In the genomic region with DNA sequence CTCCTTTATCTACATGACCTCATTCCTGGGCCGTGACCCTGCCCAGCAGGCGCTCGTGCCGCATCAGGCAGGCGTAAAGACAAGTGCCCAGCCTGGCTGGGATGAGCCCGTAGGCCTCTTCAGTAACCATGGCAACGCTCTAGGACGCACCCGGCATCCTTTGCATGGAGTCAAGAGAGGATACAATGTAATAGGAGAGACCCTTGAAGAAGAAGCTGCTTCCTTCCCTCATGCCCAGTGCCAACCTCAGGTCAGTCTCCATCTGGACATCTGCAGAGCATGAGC, we compare ENCODE assay signal across 1 cellular context.
A peak's percentile ranks its signal among the peaks of the same experiment; 100 is the strongest.
TF ChIP-seq lines count a peak whose summit lies in the region.

No MANE protein-coding gene starts in this region.

TF ChIP-seq in HepG2, 621 proteins besides CTCF, POLR2A, EP300 and RAD21:
- TF ChIP-seq RFX1 (IDR thresholded peaks at IDR 0.05) (peak; percentile 77), ZNF331 (CRISPR knock-in tag; IDR thresholded peaks at IDR 0.05) (no peak), ZNF12 (CRISPR knock-in tag; IDR thresholded peaks at IDR 0.05) (no peak), MXI1 (IDR thresholded peaks at IDR 0.05; ENCODE audit: borderline replicate concordance, low read depth, low read length) (0 out of 3 replicates have a peak, but pooled peaks have one; percentile 5), ZNF280B (CRISPR knock-in tag; IDR thresholded peaks at IDR 0.05; ENCODE audit: borderline replicate concordance) (peak; percentile 17; the same call in 1 of the 2 replicates), ZNF274 (CRISPR knock-in tag; IDR thresholded peaks at IDR 0.05) (0 out of 2 replicates have a peak, but pooled peaks have one; percentile 16), SMC3 (IDR thresholded peaks at IDR 0.05; ENCODE audit: low read length) (no peak), ZGPAT (CRISPR knock-in tag; IDR thresholded peaks at IDR 0.05) (no peak), CHD2 (IDR thresholded peaks at IDR 0.05; ENCODE audit: low read depth, low read length) (no peak), DZIP1 (CRISPR knock-in tag; IDR thresholded peaks at IDR 0.05) (0 out of 2 replicates have a peak, but pooled peaks have one; percentile 51), RFX3 (CRISPR knock-in tag; IDR thresholded peaks at IDR 0.05) (peak; percentile 64), FOXC1 (CRISPR knock-in tag; IDR thresholded peaks at IDR 0.05; ENCODE audit: borderline replicate concordance) (0 out of 2 replicates have a peak, but pooled peaks have one; percentile 18), ZNF292 (CRISPR knock-in tag; IDR thresholded peaks at IDR 0.05; ENCODE audit: borderline replicate concordance, low read depth) (0 out of 2 replicates have a peak, but pooled peaks have one; percentile 24), ZNF891 (CRISPR knock-in tag; IDR thresholded peaks at IDR 0.05) (peak; percentile 57; the same call in 1 of the 2 replicates), SRY (CRISPR knock-in tag; IDR thresholded peaks at IDR 0.05) (0 out of 2 replicates have a peak, but pooled peaks have one; percentile 27), NBN (conservative IDR thresholded peaks at IDR 0.05) (no peak), HBP1 (CRISPR knock-in tag; IDR thresholded peaks at IDR 0.05; ENCODE audit: low read depth) (no peak), ZNF333 (CRISPR knock-in tag; IDR thresholded peaks at IDR 0.05; ENCODE audit: borderline replicate concordance) (no peak), GFI1 (CRISPR knock-in tag; IDR thresholded peaks at IDR 0.05; ENCODE audit: borderline replicate concordance) (no peak), KDM2A (CRISPR knock-in tag; IDR thresholded peaks at IDR 0.05; ENCODE audit: borderline replicate concordance, low read depth) (peak; percentile 36; the same call in 1 of the 2 replicates), ELF3 (CRISPR knock-in tag; IDR thresholded peaks at IDR 0.05) (0 out of 2 replicates have a peak, but pooled peaks have one; percentile 13), TSC22D2 (CRISPR knock-in tag; IDR thresholded peaks at IDR 0.05; ENCODE audit: borderline replicate concordance) (no peak), NRL (CRISPR knock-in tag; IDR thresholded peaks at IDR 0.05; ENCODE audit: borderline replicate concordance) (peak; percentile 16; the same call in 1 of the 2 replicates), RBAK (CRISPR knock-in tag; IDR thresholded peaks at IDR 0.05) (no peak), MAF1 (CRISPR knock-in tag; IDR thresholded peaks at IDR 0.05; ENCODE audit: borderline replicate concordance) (no peak), JUNB (CRISPR knock-in tag; IDR thresholded peaks at IDR 0.05; ENCODE audit: borderline replicate concordance) (no peak), ZNF672 (CRISPR knock-in tag; IDR thresholded peaks at IDR 0.05) (0 out of 2 replicates have a peak, but pooled peaks have one; percentile 24), ZNF501 (CRISPR knock-in tag; IDR thresholded peaks at IDR 0.05) (no peak), RXRA (CRISPR knock-in tag; IDR thresholded peaks at IDR 0.05) (peak; percentile 15; the same call in 1 of the 2 replicates)
- TF ChIP-seq, protein P1, sequence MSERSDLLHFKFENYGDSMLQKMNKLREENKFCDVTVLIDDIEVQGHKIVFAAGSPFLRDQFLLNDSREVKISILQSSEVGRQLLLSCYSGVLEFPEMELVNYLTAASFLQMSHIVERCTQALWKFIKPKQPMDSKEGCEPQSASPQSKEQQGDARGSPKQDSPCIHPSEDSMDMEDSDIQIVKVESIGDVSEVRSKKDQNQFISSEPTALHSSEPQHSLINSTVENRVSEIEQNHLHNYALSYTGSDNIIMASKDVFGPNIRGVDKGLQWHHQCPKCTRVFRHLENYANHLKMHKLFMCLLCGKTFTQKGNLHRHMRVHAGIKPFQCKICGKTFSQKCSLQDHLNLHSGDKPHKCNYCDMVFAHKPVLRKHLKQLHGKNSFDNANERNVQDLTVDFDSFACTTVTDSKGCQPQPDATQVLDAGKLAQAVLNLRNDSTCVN (CRISPR knock-in tag; IDR thresholded peaks at IDR 0.05; ENCODE audit: borderline replicate concordance) = no peak
- TF ChIP-seq, protein P2, sequence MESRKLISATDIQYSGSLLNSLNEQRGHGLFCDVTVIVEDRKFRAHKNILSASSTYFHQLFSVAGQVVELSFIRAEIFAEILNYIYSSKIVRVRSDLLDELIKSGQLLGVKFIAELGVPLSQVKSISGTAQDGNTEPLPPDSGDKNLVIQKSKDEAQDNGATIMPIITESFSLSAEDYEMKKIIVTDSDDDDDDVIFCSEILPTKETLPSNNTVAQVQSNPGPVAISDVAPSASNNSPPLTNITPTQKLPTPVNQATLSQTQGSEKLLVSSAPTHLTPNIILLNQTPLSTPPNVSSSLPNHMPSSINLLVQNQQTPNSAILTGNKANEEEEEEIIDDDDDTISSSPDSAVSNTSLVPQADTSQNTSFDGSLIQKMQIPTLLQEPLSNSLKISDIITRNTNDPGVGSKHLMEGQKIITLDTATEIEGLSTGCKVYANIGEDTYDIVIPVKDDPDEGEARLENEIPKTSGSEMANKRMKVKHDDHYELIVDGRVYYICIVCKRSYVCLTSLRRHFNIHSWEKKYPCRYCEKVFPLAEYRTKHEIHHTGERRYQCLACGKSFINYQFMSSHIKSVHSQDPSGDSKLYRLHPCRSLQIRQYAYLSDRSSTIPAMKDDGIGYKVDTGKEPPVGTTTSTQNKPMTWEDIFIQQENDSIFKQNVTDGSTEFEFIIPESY (CRISPR knock-in tag; IDR thresholded peaks at IDR 0.05) = 0 out of 2 replicates have a peak, but pooled peaks have one; percentile 21
- TF ChIP-seq, protein P3, sequence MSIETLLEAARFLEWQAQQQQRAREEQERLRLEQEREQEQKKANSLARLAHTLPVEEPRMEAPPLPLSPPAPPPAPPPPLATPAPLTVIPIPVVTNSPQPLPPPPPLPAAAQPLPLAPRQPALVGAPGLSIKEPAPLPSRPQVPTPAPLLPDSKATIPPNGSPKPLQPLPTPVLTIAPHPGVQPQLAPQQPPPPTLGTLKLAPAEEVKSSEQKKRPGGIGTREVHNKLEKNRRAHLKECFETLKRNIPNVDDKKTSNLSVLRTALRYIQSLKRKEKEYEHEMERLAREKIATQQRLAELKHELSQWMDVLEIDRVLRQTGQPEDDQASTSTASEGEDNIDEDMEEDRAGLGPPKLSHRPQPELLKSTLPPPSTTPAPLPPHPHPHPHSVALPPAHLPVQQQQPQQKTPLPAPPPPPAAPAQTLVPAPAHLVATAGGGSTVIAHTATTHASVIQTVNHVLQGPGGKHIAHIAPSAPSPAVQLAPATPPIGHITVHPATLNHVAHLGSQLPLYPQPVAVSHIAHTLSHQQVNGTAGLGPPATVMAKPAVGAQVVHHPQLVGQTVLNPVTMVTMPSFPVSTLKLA (IDR thresholded peaks at IDR 0.05) = no peak
- TF ChIP-seq, protein P4, sequence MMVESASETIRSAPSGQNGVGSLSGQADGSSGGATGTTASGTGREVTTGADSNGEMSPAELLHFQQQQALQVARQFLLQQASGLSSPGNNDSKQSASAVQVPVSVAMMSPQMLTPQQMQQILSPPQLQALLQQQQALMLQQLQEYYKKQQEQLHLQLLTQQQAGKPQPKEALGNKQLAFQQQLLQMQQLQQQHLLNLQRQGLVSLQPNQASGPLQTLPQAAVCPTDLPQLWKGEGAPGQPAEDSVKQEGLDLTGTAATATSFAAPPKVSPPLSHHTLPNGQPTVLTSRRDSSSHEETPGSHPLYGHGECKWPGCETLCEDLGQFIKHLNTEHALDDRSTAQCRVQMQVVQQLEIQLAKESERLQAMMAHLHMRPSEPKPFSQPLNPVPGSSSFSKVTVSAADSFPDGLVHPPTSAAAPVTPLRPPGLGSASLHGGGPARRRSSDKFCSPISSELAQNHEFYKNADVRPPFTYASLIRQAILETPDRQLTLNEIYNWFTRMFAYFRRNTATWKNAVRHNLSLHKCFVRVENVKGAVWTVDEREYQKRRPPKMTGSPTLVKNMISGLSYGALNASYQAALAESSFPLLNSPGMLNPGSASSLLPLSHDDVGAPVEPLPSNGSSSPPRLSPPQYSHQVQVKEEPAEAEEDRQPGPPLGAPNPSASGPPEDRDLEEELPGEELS (CRISPR knock-in tag; IDR thresholded peaks at IDR 0.05) = no peak
TF ChIP-seq in HepG2: peak in this region for 16.
